11 cellular contexts compared by ENCODE assay signal in the genomic region with DNA sequence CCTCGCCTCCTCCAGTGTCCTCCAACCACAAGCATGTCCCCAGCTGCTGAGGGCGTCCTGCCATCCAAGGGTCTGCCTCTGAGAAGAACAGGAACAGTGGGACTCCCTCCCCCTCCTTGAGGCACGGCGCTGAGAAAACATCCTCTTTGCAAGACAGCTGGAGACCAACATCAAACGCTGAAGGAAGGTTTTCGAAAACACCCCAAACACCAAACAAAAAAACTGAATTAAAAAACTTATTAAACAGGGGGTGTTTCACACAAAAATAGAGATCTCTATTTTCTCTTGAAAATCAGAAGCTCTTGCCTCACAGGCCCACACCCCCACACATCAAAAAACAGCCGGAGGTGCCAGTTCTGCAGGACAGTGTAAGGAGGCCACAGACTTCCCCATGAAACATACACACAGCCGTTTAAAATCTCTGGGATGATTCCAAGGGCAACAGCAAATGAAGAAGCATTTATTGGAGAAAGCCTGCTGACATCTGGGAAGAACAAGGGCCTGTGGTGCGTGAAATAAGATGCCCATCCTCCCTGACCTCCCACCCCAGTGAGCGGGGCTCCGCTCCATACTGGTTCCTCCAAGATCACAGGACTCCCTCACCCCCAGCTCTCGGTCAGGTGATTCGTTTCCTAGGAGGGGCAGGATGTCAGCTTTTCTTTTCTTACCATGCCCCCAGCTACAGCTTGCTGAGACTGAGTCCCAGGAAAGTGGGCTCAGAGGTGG.
DNase-seq lines count a peak whose midpoint lies in the region; ATAC-seq and TF ChIP-seq lines count a peak whose summit lies in the region.
"Had no signal": no experiment of that assay in that cellular context is flagged by ENCODE, and none has a peak within 500 bp of the region (broad histone marks: within the 10 kb centered on the region; RNA-seq: fewer than 3 reads in every experiment).

No MANE protein-coding gene starts in this region.

- H3K4me1 ChIP-seq in DND-41 (ENCODE audit: insufficient read depth, low read length) (peaks cover 100% of the 10 kb centered on the region), HAP-1 (no peaks in the 10 kb centered on the region)

- no peak for TF ChIP-seq CTCF in DND-41 (IDR thresholded peaks at IDR 0.05; ENCODE audit: borderline replicate concordance, extremely low read depth, low read length, poor library complexity, severe bottlenecking)
- no peak for TF ChIP-seq CTCF in NB4 (IDR thresholded peaks at IDR 0.05; ENCODE audit: low read depth, low read length)
- TF ChIP-seq CTCF in brain (conservative IDR thresholded peaks at IDR 0.05), result no peak
- TF ChIP-seq CTCF in nephron (IDR thresholded peaks at IDR 0.05; ENCODE audit: unreplicated experiment in 3 of 3), result no peak
- TF ChIP-seq CTCF in RWPE1 (conservative IDR thresholded peaks at IDR 0.05; ENCODE audit: low read depth), result no peak

- peak overlapping the region in 3 of 5 experiments; percentile 27 to 95 (median 71) for H3K27ac Mint-ChIP-seq in brain
- H3K27ac Mint-ChIP-seq in nephron, result peak overlapping the region; percentile 56 to 63 (median 59)

- ATAC-seq in DND-41 (ENCODE audit: insufficient read depth, low read depth) (peak; percentile 54), GM18909 (IDR thresholded peaks at IDR 0.05; ENCODE audit: poor library complexity, unreplicated experiment) (no peak), GM21737 (IDR thresholded peaks at IDR 0.05; ENCODE audit: unreplicated experiment) (no peak)

- H3K79me2 ChIP-seq in DND-41 (ENCODE audit: insufficient read depth, low read length), result peaks cover 25% of the 10 kb centered on the region

- H3K4me1 Mint-ChIP-seq in brain (peaks cover 49% of the 10 kb centered on the region), nephron (peaks cover 47% of the 10 kb centered on the region)

- H3K27me3 Mint-ChIP-seq in brain (peaks cover 3% of the 10 kb centered on the region), nephron (ENCODE audit: low read depth) (peaks cover 7% of the 10 kb centered on the region)

- no peaks in the 10 kb centered on the region for H3K27me3 ChIP-seq in DND-41 (ENCODE audit: insufficient read depth, low read length, poor library complexity)
- H3K27me3 ChIP-seq in HAP-1 (ENCODE audit: low read depth), result no peaks in the 10 kb centered on the region

- H2AFZ ChIP-seq in DND-41 (ENCODE audit: low read depth, low read length), result no peak overlapping the region

- peak; percentile 94 for DNase-seq in DND-41
- DNase-seq in NB4 (ENCODE audit: low read depth), result peak; percentile 95
- DNase-seq in HAP-1 (ENCODE audit: low spot score in 2 of 2), result no peak
- no peak for DNase-seq in RWPE1 (ENCODE audit: low spot score)
- DNase-seq: activated CD8-positive, alpha-beta memory T cell treated with anti-CD3 and anti-CD28 coated beads for 24 hours; cortex of kidney; NCI-H1436 treated with DMSO at 0.1 percent for 48 hours had no signal

- H3K36me3 Mint-ChIP-seq in brain (peaks cover 40% of the 10 kb centered on the region), nephron (ENCODE audit: low read depth) (peaks cover 9% of the 10 kb centered on the region)

- no peak for TF ChIP-seq POLR2A in NB4 (IDR thresholded peaks at IDR 0.05; ENCODE audit: extremely low read depth, insufficient read length)

- in situ Hi-C loops in HAP-1 (cut with MboI; ENCODE audit: low sequenced_read_pairs), result no loop called here

- H3K4me2 ChIP-seq in DND-41 (ENCODE audit: insufficient read depth, low read length), result peak overlapping the region; percentile 60

- peak overlapping the region in 1 of 2 experiments; percentile 45; a peak in 2 of 4 replicates for H3K4me3 ChIP-seq in DND-41 (ENCODE audit: low read depth in 1 of 2, low read length in 2 of 2)
- no peak overlapping the region for H3K4me3 ChIP-seq in NB4 (ENCODE audit: low read depth, low read length)
- H3K4me3 ChIP-seq in HAP-1, result no peak overlapping the region

- H3K36me3 ChIP-seq in DND-41 (ENCODE audit: insufficient read depth, low read length) (peaks cover 73% of the 10 kb centered on the region), HAP-1 (replicated peaks) (peaks cover 90% of the 10 kb centered on the region)

- POLR2A ChIA-PET in RWPE1 (lab: Yijun Ruan, JAX; ENCODE audit: low non-redundant PET), result no interaction called here

- H3K9me3 ChIP-seq in DND-41 (ENCODE audit: insufficient read depth, low read length, severe bottlenecking) (no peaks in the 10 kb centered on the region), HAP-1 (no peaks in the 10 kb centered on the region)

- peak overlapping the region; percentile 60 for H3K9ac ChIP-seq in DND-41 (ENCODE audit: low read depth, low read length)

- H3K4me3 Mint-ChIP-seq in brain (peak overlapping the region in 2 of 5 experiments; percentile 55 to 68), nephron (peak overlapping the region in 2 of 3 experiments; percentile 28 to 60)

- H4K20me1 ChIP-seq in DND-41 (ENCODE audit: insufficient read depth, low read length), result 0 out of 2 replicates have a peak, but pooled peaks cover 2% of the 10 kb centered on the region

- H3K27ac ChIP-seq in DND-41 (ENCODE audit: low read length) (peak overlapping the region; percentile 96), RWPE1 (no peak overlapping the region)

- H3K9me3 Mint-ChIP-seq in brain (peaks cover 0 to 8% (median 6%) of the 10 kb centered on the region in 5 experiments), nephron (peaks cover 9% of the 10 kb centered on the region)

- CTCF ChIA-PET in RWPE1 (lab: Yijun Ruan, JAX), result no interaction called here

Comparison
In these comparisons a context has a peak if more than half of its experiments do, and no peak if none do; other contexts are left out.
1. DNase-seq: peak in DND-41 (single experiment) and NB4 (single experiment); none in HAP-1 (0 of 2) and RWPE1 (single experiment).